Comparison of ENCODE assay signal across 18 cellular contexts in the genomic region with DNA sequence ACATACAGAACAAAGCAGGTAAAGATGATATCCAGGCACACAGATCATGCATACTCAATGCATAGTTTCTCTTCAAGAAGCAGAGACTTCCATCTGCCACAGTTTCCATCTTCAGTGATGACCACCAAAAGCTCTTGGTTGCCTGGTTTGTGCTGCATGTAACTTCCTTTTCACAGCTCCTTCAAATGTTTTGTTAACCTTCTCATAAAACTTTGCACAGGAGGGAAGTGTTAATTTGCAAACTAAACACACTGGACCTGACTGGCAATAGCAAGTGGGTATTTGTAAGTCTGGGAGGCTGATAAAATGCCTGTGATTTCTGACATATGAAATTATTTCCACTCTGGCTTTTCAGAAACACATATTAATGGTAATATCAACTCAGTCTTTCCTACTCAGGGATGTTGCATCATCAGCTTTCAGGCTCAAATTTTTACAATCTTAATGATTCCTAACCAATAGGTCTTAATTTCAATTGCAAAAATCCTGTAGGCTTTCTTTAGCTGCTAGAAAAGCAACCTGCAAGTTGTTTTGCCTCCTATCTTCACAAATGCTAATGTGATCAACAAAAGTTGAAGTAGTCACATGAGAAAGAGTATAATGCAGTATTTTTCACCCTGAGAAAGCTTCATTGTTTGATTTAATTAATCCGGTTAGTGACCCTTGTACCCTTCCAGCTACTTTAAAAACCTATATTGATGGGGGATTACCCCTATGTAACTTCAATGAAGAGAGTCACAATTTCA.
DNase-seq lines count a peak whose midpoint lies in the region; ATAC-seq and TF ChIP-seq lines count a peak whose summit lies in the region.
"Had no signal": no experiment of that assay in that cellular context is flagged by ENCODE, and none has a peak within 500 bp of the region (broad histone marks: within the 10 kb centered on the region; RNA-seq: fewer than 3 reads in every experiment).

No MANE protein-coding gene starts in this region.

- H3K36me3 ChIP-seq in H7 (replicated peaks; ENCODE audit: control insufficient read depth, insufficient read depth, low read length) (no peaks in the 10 kb centered on the region), Loucy (ENCODE audit: insufficient read depth, low read length) (no peaks in the 10 kb centered on the region), endodermal cell (ENCODE audit: control insufficient read depth, insufficient read depth, low read length) (no peaks in the 10 kb centered on the region)
- H3K36me3 ChIP-seq: BE2C had no signal

- H3K9ac ChIP-seq in Loucy (ENCODE audit: low read depth, low read length, poor library complexity, severe bottlenecking) (no peak overlapping the region), endodermal cell (ENCODE audit: extremely low read depth, low read length, poor library complexity, severe bottlenecking) (no peak overlapping the region)

- no peaks in the 10 kb centered on the region for H3K9me2 ChIP-seq in Loucy (replicated peaks; ENCODE audit: low read depth, low read length)

- H3K4me3 Mint-ChIP-seq in endodermal cell (peak overlapping the region; percentile 9), nephron progenitor cell (no peak overlapping the region)
- H3K4me3 Mint-ChIP-seq: CD4-positive, CD25-positive, alpha-beta regulatory T cell had no signal

- H2AFZ ChIP-seq in Loucy (ENCODE audit: low read length): peak overlapping the region; percentile 33; the same call in 1 of the 2 replicates

- TF ChIP-seq CTCF in Loucy (conservative IDR thresholded peaks at IDR 0.05; ENCODE audit: low read length) (no peak), endodermal cell (conservative IDR thresholded peaks at IDR 0.05) (no peak), nephron progenitor cell (IDR thresholded peaks at IDR 0.05) (no peak)

- peak overlapping the region; percentile 56 for H3K4me2 ChIP-seq in Loucy (ENCODE audit: low read depth, low read length, poor library complexity, severe bottlenecking)

- peak overlapping the region; percentile 56 for H3K27ac Mint-ChIP-seq in endodermal cell
- H3K27ac Mint-ChIP-seq in nephron progenitor cell: peak overlapping the region; percentile 92
- H3K27ac Mint-ChIP-seq: CD4-positive, CD25-positive, alpha-beta regulatory T cell had no signal

- H3K27me3 Mint-ChIP-seq in endodermal cell (ENCODE audit: insufficient read depth) (peaks cover 5% of the 10 kb centered on the region), nephron progenitor cell (ENCODE audit: low read depth, poor library complexity) (peaks cover under 1% of the 10 kb centered on the region)
- H3K27me3 Mint-ChIP-seq: CD4-positive, CD25-positive, alpha-beta regulatory T cell had no signal

- ATAC-seq in esophagus mucosa (no peak), GM18870 (IDR thresholded peaks at IDR 0.05; ENCODE audit: unreplicated experiment) (no peak), GM21825 (IDR thresholded peaks at IDR 0.05; ENCODE audit: unreplicated experiment) (no peak)
- ATAC-seq: PC-3, SK-N-SH treated with all-trans-retinoic acid at 6 μM for 48 hours had no signal

- H3K79me2 ChIP-seq in Loucy (ENCODE audit: insufficient read depth, low read length): no peaks in the 10 kb centered on the region

- peaks cover 22% of the 10 kb centered on the region for H3K4me1 ChIP-seq in Loucy (ENCODE audit: insufficient read depth, low read length, poor library complexity, severe bottlenecking)
- H3K4me1 ChIP-seq in endodermal cell (ENCODE audit: control insufficient read depth, insufficient read depth, low read length): peaks cover 29% of the 10 kb centered on the region
- H3K4me1 ChIP-seq: BE2C, Caco-2 had no signal

- H3K9me3 ChIP-seq in Loucy (ENCODE audit: insufficient read depth, low read depth, low read length) (no peaks in the 10 kb centered on the region), endodermal cell (ENCODE audit: control insufficient read depth, low read length) (no peaks in the 10 kb centered on the region)
- H3K9me3 ChIP-seq: BE2C, Caco-2 had no signal

- H4K20me1 ChIP-seq in Loucy (ENCODE audit: insufficient read depth, low read length, poor library complexity, severe bottlenecking): no peaks in the 10 kb centered on the region

- H3K27me3 ChIP-seq in H7 (ENCODE audit: control insufficient read depth, insufficient read depth, low read length) (peaks cover 4% of the 10 kb centered on the region), Loucy (ENCODE audit: insufficient read depth, low read length, poor library complexity, severe bottlenecking) (no peaks in the 10 kb centered on the region), endodermal cell (ENCODE audit: control insufficient read depth, insufficient read depth, low read length, poor library complexity, severe bottlenecking) (no peaks in the 10 kb centered on the region)
- H3K27me3 ChIP-seq: BE2C had no signal

- H3K36me3 Mint-ChIP-seq in endodermal cell (ENCODE audit: low read depth) (peaks cover 15% of the 10 kb centered on the region), nephron progenitor cell (ENCODE audit: low read depth) (peaks cover 8% of the 10 kb centered on the region)
- H3K36me3 Mint-ChIP-seq: CD4-positive, CD25-positive, alpha-beta regulatory T cell had no signal

- 10 to 29% methylated on average over 1 of the region's 1 CpG for WGBS in endodermal cell (ENCODE audit: insufficient coverage in 1 of 2, insufficient read length in 1 of 2), 2 experiments

- H3K4me3 ChIP-seq in H7 (ENCODE audit: insufficient read depth, low read depth, low read length): no peak overlapping the region
- no peak overlapping the region for H3K4me3 ChIP-seq in Loucy (ENCODE audit: low read length, poor library complexity, severe bottlenecking)
- H3K4me3 ChIP-seq in endodermal cell (ENCODE audit: low read length): peak overlapping the region; percentile 5

- H3K4me1 Mint-ChIP-seq in endodermal cell (peaks cover 53% of the 10 kb centered on the region), nephron progenitor cell (peaks cover 38% of the 10 kb centered on the region)
- H3K4me1 Mint-ChIP-seq: CD4-positive, CD25-positive, alpha-beta regulatory T cell had no signal

- H3K27ac ChIP-seq in endodermal cell (ENCODE audit: low read depth, low read length): no peak overlapping the region

- peak; percentile 6 for DNase-seq in H7
- no peak for DNase-seq in endodermal cell
- DNase-seq in nephron progenitor cell: no peak
- DNase-seq in activated CD4-positive, alpha-beta T cell treated with anti-CD3 and anti-CD28 coated beads for 48 hours: no peak
- DNase-seq: BE2C; Caco-2; CD4-positive, CD25-positive, alpha-beta regulatory T cell; NCI-H1105; NCI-H1694; NCI-H748 treated with DMSO at 0.1 percent for 48 hours; PC-3; RPMI8226; SHP77 treated with DMSO at 0.1 percent for 48 hours had no signal

- 0 out of 2 replicates have a peak, but pooled peaks cover 4% of the 10 kb centered on the region for H3F3A ChIP-seq in Loucy (ENCODE audit: low read depth)

- H3K9me3 Mint-ChIP-seq in endodermal cell: peaks cover 32% of the 10 kb centered on the region
- peaks cover 20% of the 10 kb centered on the region for H3K9me3 Mint-ChIP-seq in nephron progenitor cell
